ENCODE assay signal across 11 cellular contexts in the genomic region with DNA sequence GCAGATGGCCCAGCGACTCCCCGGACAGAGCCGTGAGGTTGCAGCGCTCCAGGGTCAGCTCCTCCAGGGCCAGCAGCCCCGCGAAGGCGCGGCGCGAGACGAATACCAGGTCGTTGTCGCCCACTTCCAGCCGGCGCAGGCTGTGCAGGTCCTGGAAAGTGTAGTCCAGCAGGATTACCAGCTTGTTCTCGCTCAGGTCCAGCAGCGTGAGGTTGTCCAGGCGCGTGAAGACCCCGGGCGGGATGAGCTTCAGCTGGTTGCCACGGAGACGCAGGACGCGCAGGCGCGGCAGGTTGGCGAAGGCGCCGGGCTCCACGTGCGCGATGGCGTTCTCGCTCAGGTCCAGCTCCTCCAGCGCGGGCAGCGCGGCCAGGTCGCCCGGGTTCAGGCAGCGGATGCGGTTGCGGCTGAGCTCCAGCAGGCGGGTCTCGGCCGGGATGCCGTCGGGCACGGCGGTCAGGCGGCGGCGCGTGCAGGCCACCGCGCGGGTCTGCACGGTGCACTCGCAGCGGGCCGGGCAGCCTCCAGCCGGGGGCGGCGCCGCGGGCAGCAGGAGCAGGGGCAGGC. TPM values are rescaled to one million over a fixed set of nuclear protein-coding genes. Genes with fewer than 3 reads are reported as not detected.
DNase-seq lines count a peak whose midpoint lies in the region; ATAC-seq and TF ChIP-seq lines count a peak whose summit lies in the region.
"Had no signal": no experiment of that assay in that cellular context is flagged by ENCODE, and none has a peak within 500 bp of the region (broad histone marks: within the 10 kb centered on the region; RNA-seq: fewer than 3 reads in every experiment).

No MANE protein-coding gene starts in this region.

- H3K27me3 ChIP-seq in BE2C = peaks cover 70% of the 10 kb centered on the region

- TF ChIP-seq CTCF in BE2C (IDR thresholded peaks at IDR 0.05; ENCODE audit: low read depth, low read length) (no peak), GM12865 (IDR thresholded peaks at IDR 0.05; ENCODE audit: insufficient read depth, low read depth, low read length, missing control alignments) (no peak)

- ATAC-seq in central memory CD8-positive, alpha-beta T cell (replicated peaks; ENCODE audit: extremely low read depth, poor library complexity, severe bottlenecking) = no peak
- no peak for ATAC-seq in natural killer cell treated with Interleukin-12 subunit alpha and Interleukin-12 subunit beta and Interleukin-15 and Interleukin-18, amount 100 ng/mL, for 72 hours
- ATAC-seq in HG03432 (IDR thresholded peaks at IDR 0.05; ENCODE audit: unreplicated experiment) = no peak

- H3K36me3 ChIP-seq in BE2C = no peaks in the 10 kb centered on the region
- H3K36me3 ChIP-seq: transverse colon had no signal

- no peaks in the 10 kb centered on the region for H3K9me3 Mint-ChIP-seq in central memory CD8-positive, alpha-beta T cell
- H3K9me3 Mint-ChIP-seq in natural killer cell treated with Interleukin-12 subunit alpha and Interleukin-12 subunit beta and Interleukin-15 and Interleukin-18, amount 100 ng/mL, for 72 hours = no peaks in the 10 kb centered on the region

- H3K4me1 ChIP-seq in BE2C = peaks cover 10% of the 10 kb centered on the region

- DNase-seq in BE2C (peak; percentile 54), GM12865 (ENCODE audit: low read depth) (no peak), NCI-H1105 treated with DMSO at 0.1 percent for 48 hours (lab: John Stamatoyannopoulos, UW) (no peak), NCI-H226 (no peak)
- no peak for DNase-seq in central memory CD8-positive, alpha-beta T cell (ENCODE audit: low spot score in 2 of 2)
- no peak for DNase-seq in natural killer cell treated with Interleukin-12 subunit alpha and Interleukin-12 subunit beta and Interleukin-15 and Interleukin-18, amount 100 ng/mL, for 72 hours (ENCODE audit: low spot score)
- no peak for DNase-seq in central memory CD4-positive, alpha-beta T cell
- DNase-seq: transverse colon had no signal

- H3K4me3 Mint-ChIP-seq in central memory CD8-positive, alpha-beta T cell = peak overlapping the region; percentile 77
- peak overlapping the region; percentile 67 for H3K4me3 Mint-ChIP-seq in natural killer cell treated with Interleukin-12 subunit alpha and Interleukin-12 subunit beta and Interleukin-15 and Interleukin-18, amount 100 ng/mL, for 72 hours

- H3K4me1 Mint-ChIP-seq in central memory CD8-positive, alpha-beta T cell = peaks cover 29% of the 10 kb centered on the region
- H3K4me1 Mint-ChIP-seq in natural killer cell treated with Interleukin-12 subunit alpha and Interleukin-12 subunit beta and Interleukin-15 and Interleukin-18, amount 100 ng/mL, for 72 hours (ENCODE audit: low read depth in 2 of 2) = peaks cover 21 to 29% of the 10 kb centered on the region in 2 donors

- H3K27ac Mint-ChIP-seq in central memory CD8-positive, alpha-beta T cell (ENCODE audit: low read depth) = no peak overlapping the region
- H3K27ac Mint-ChIP-seq in natural killer cell treated with Interleukin-12 subunit alpha and Interleukin-12 subunit beta and Interleukin-15 and Interleukin-18, amount 100 ng/mL, for 72 hours = no peak overlapping the region

- H3K27me3 Mint-ChIP-seq in central memory CD8-positive, alpha-beta T cell = no peaks in the 10 kb centered on the region
- peaks cover 0 to 3% of the 10 kb centered on the region in 2 donors for H3K27me3 Mint-ChIP-seq in natural killer cell treated with Interleukin-12 subunit alpha and Interleukin-12 subunit beta and Interleukin-15 and Interleukin-18, amount 100 ng/mL, for 72 hours

- H3K9me3 ChIP-seq in BE2C = no peaks in the 10 kb centered on the region
- H3K9me3 ChIP-seq: transverse colon had no signal

- peak overlapping the region; percentile 28 for H3K4me3 ChIP-seq in BE2C (ENCODE audit: low read depth, low read length)
- peak overlapping the region; percentile 52 for H3K4me3 ChIP-seq in GM12865 (ENCODE audit: low read depth, low read length)

- H3K36me3 Mint-ChIP-seq in central memory CD8-positive, alpha-beta T cell (ENCODE audit: insufficient read depth) = peaks cover 40% of the 10 kb centered on the region
- no peaks in the 10 kb centered on the region for H3K36me3 Mint-ChIP-seq in natural killer cell treated with Interleukin-12 subunit alpha and Interleukin-12 subunit beta and Interleukin-15 and Interleukin-18, amount 100 ng/mL, for 72 hours

RNA-seq across cellular contexts. Expression of a gene that starts 9.3 kb away (rescaled TPM):
- polyA plus RNA-seq in BE2C (2012; ENCODE audit: insufficient read depth, insufficient read length, low read depth) = 0.17 TPM
- total RNA-seq in natural killer cell treated with Interleukin-12 subunit alpha and Interleukin-12 subunit beta and Interleukin-15 and Interleukin-18, amount 100 ng/mL, for 72 hours = 1 to 10 TPM; 2.4 to 8.2 TPM
- total RNA-seq: cerebellum, SK-MEL-5 had no signal

RNA-seq across cellular contexts. Expression of a gene that starts 16.7 kb away (rescaled TPM):
- polyA plus RNA-seq in BE2C (2012; ENCODE audit: insufficient read depth, insufficient read length, low read depth) = not detected
- total RNA-seq in natural killer cell treated with Interleukin-12 subunit alpha and Interleukin-12 subunit beta and Interleukin-15 and Interleukin-18, amount 100 ng/mL, for 72 hours = under 1 TPM; 0.20 to 0.21 TPM

RNA-seq across cellular contexts. Expression of a gene that starts 35.1 kb away (rescaled TPM):
- 1.2 TPM for polyA plus RNA-seq in BE2C (2012; ENCODE audit: insufficient read depth, insufficient read length, low read depth)
- total RNA-seq in natural killer cell treated with Interleukin-12 subunit alpha and Interleukin-12 subunit beta and Interleukin-15 and Interleukin-18, amount 100 ng/mL, for 72 hours = under 1 TPM in 1 of 2 donors, not detected in 1; 0.73 TPM
- total RNA-seq: cerebellum had no signal

RNA-seq across cellular contexts. Expression of a gene that starts 37.1 kb away (rescaled TPM):
- polyA plus RNA-seq in BE2C (2012; ENCODE audit: insufficient read depth, insufficient read length, low read depth) = 1,058 TPM
- total RNA-seq in natural killer cell treated with Interleukin-12 subunit alpha and Interleukin-12 subunit beta and Interleukin-15 and Interleukin-18, amount 100 ng/mL, for 72 hours = 100 to 1,000 TPM; 111 to 154 TPM

RNA-seq across cellular contexts. Expression of a gene that starts 37.2 kb away (rescaled TPM):
- polyA plus RNA-seq in BE2C (2012; ENCODE audit: insufficient read depth, insufficient read length, low read depth) = 132 TPM
- total RNA-seq in natural killer cell treated with Interleukin-12 subunit alpha and Interleukin-12 subunit beta and Interleukin-15 and Interleukin-18, amount 100 ng/mL, for 72 hours = 10 to 100 TPM; 41.3 to 97.6 TPM
